ENCODE assay signal across 13 cellular contexts in genomic region chr2:2843969-2844548, GRCh38.
DNase-seq lines count a peak whose midpoint lies in the region; ATAC-seq, FAIRE-seq and TF ChIP-seq lines count a peak whose summit lies in the region.
"Had no signal": no experiment of that assay in that cellular context is flagged by ENCODE, and none has a peak within 500 bp of the region (broad histone marks: within the 10 kb centered on the region; RNA-seq: fewer than 3 reads in every experiment).

No MANE protein-coding gene starts in this region.

- TF ChIP-seq EP300 in H1 (IDR thresholded peaks at IDR 0.05; ENCODE audit: borderline replicate concordance in 1 of 2, low read depth in 2 of 2, low read length in 2 of 2) = no peak

- H4K8ac ChIP-seq in H1 (ENCODE audit: extremely low read depth, insufficient read depth, low read length) = no peak overlapping the region

- H3K4me2 ChIP-seq in Loucy (ENCODE audit: low read depth, low read length, poor library complexity, severe bottlenecking) = no peak overlapping the region
- no peak overlapping the region for H3K4me2 ChIP-seq in H1 (ENCODE audit: insufficient read depth in 1 of 2, low read depth in 2 of 2, low read length in 2 of 2)
- H3K4me2 ChIP-seq in smooth muscle cell = no peak overlapping the region

- H3K4me1 Mint-ChIP-seq in activated CD8-positive, alpha-beta T cell treated with anti-CD3 and anti-CD28 coated beads for 36 hours (ENCODE audit: low read depth) = no peaks in the 10 kb centered on the region
- no peaks in the 10 kb centered on the region for H3K4me1 Mint-ChIP-seq in activated CD8-positive, alpha-beta T cell treated with anti-CD3 and anti-CD28 coated beads, Interleukin-2, amount 10 ng/mL, durations not matched to agents 7 days and 5 days (ENCODE audit: low read depth)

- H3K36me3 ChIP-seq in Loucy (ENCODE audit: insufficient read depth, low read length) (no peaks in the 10 kb centered on the region), H1 (ENCODE audit: control insufficient read depth in 2 of 4, insufficient read depth in 4 of 4, low read length in 3 of 4) (no peaks in the 10 kb centered on the region), smooth muscle cell (ENCODE audit: low read depth) (no peaks in the 10 kb centered on the region), HAP-1 (replicated peaks) (no peaks in the 10 kb centered on the region)
- H3K36me3 ChIP-seq: brain microvascular endothelial cell, transverse colon had no signal

- peak; percentile 12 for TF ChIP-seq CTCF in activated CD8-positive, alpha-beta T cell treated with anti-CD3 and anti-CD28 coated beads for 36 hours (IDR thresholded peaks at IDR 0.05)
- TF ChIP-seq CTCF in Loucy (conservative IDR thresholded peaks at IDR 0.05; ENCODE audit: low read length) = 0 out of 2 replicates have a peak, but pooled peaks have one; percentile 18
- TF ChIP-seq CTCF in H1 (IDR thresholded peaks at IDR 0.05; ENCODE audit: control extremely low read depth in 1 of 3, insufficient read depth in 1 of 3, low read depth in 1 of 3, low read length in 3 of 3) = peak in 2 of 3 experiments; percentile 52 to 59; a peak in 3 of 4 replicates
- TF ChIP-seq CTCF in smooth muscle cell (IDR thresholded peaks at IDR 0.05; ENCODE audit: borderline replicate concordance, insufficient read depth, poor library complexity, severe bottlenecking) = peak; percentile 28

- no peak overlapping the region for H4K91ac ChIP-seq in H1 (replicated peaks; ENCODE audit: insufficient read length, low read length)

- H3K27me3 Mint-ChIP-seq in activated CD8-positive, alpha-beta T cell treated with anti-CD3 and anti-CD28 coated beads for 36 hours = no peaks in the 10 kb centered on the region
- H3K27me3 Mint-ChIP-seq in activated CD8-positive, alpha-beta T cell treated with anti-CD3 and anti-CD28 coated beads, Interleukin-2, amount 10 ng/mL, durations not matched to agents 7 days and 5 days (ENCODE audit: low read depth) = no peaks in the 10 kb centered on the region

- H3K4ac ChIP-seq in H1 (replicated peaks; ENCODE audit: insufficient read length, low read depth, low read length) = no peak overlapping the region

- H2AFZ ChIP-seq in Loucy (ENCODE audit: low read length) (no peak overlapping the region), H1 (ENCODE audit: low read length) (no peak overlapping the region), smooth muscle cell (ENCODE audit: low read depth) (no peak overlapping the region)

- H3K14ac ChIP-seq in H1 (ENCODE audit: insufficient read length) = no peak overlapping the region

- no peak for ATAC-seq in activated CD8-positive, alpha-beta T cell treated with anti-CD3 and anti-CD28 coated beads for 36 hours
- ATAC-seq in activated CD8-positive, alpha-beta T cell treated with anti-CD3 and anti-CD28 coated beads, Interleukin-2, amount 10 ng/mL, durations not matched to agents 7 days and 5 days = no peak
- ATAC-seq in HG02973 (IDR thresholded peaks at IDR 0.05; ENCODE audit: unreplicated experiment) = no peak

- H2BK5ac ChIP-seq in H1 (ENCODE audit: low read depth, low read length) = no peak overlapping the region

- H3K36me3 Mint-ChIP-seq in activated CD8-positive, alpha-beta T cell treated with anti-CD3 and anti-CD28 coated beads for 36 hours (ENCODE audit: low read depth) = no peaks in the 10 kb centered on the region
- no peaks in the 10 kb centered on the region for H3K36me3 Mint-ChIP-seq in activated CD8-positive, alpha-beta T cell treated with anti-CD3 and anti-CD28 coated beads, Interleukin-2, amount 10 ng/mL, durations not matched to agents 7 days and 5 days (ENCODE audit: low read depth)

- POLR2A ChIA-PET in activated CD8-positive, alpha-beta T cell treated with anti-CD3 and anti-CD28 coated beads for 36 hours (lab: Charles Lee) = no interaction called here
- POLR2A ChIA-PET in activated CD8-positive, alpha-beta T cell treated with anti-CD3 and anti-CD28 coated beads, Interleukin-2, amount 10 ng/mL, durations not matched to agents 7 days and 5 days (lab: Charles Lee) = no interaction called here
- POLR2A ChIA-PET in H1 (lab: Charles Lee; ENCODE audit: partially characterized antibody) = no interaction called here

- TF ChIP-seq POLR2A in H1 (IDR thresholded peaks at IDR 0.05; ENCODE audit: control extremely low read depth in 1 of 2, low read depth in 2 of 2, low read length in 2 of 2) = no peak

- no peaks in the 10 kb centered on the region for H3K27me3 ChIP-seq in Loucy (ENCODE audit: insufficient read depth, low read length, poor library complexity, severe bottlenecking)
- no peaks in the 10 kb centered on the region for H3K27me3 ChIP-seq in H1 (replicated peaks in 1 of 4; ENCODE audit: control insufficient read depth in 3 of 4, extremely low read depth in 1 of 4, insufficient read depth in 3 of 4, low read length in 3 of 4)
- H3K27me3 ChIP-seq in smooth muscle cell (ENCODE audit: low read depth) = no peaks in the 10 kb centered on the region
- no peaks in the 10 kb centered on the region for H3K27me3 ChIP-seq in HAP-1 (ENCODE audit: low read depth)
- H3K27me3 ChIP-seq: brain microvascular endothelial cell, transverse colon had no signal

- no peak overlapping the region for H2BK15ac ChIP-seq in H1 (ENCODE audit: low read length)

- H3K9me3 ChIP-seq in Loucy (ENCODE audit: insufficient read depth, low read depth, low read length) (no peaks in the 10 kb centered on the region; the same call in 1 of the 2 replicates), H1 (ENCODE audit: insufficient read depth in 2 of 2, low read depth in 1 of 2, low read length in 1 of 2) (no peaks in the 10 kb centered on the region), smooth muscle cell (replicated peaks; ENCODE audit: low read depth) (no peaks in the 10 kb centered on the region), HAP-1 (no peaks in the 10 kb centered on the region)
- H3K9me3 ChIP-seq: transverse colon had no signal

- WGBS in H1 (ENCODE audit: extremely low coverage in 1 of 2, insufficient coverage in 1 of 2, insufficient read length in 1 of 2, insufficient replicate concordance in 2 of 2, low coverage in 1 of 2, low lambda C conversion rate in 2 of 2, missing lambda C conversion rate in 1 of 2), 2 experiments = 91% methylated on average over 11 of the region's 11 CpGs; no CpG with 5 or more reads in 1 of the 2 experiments
- WGBS in smooth muscle cell (ENCODE audit: low lambda C conversion rate) = 88% methylated on average over 11 of the region's 11 CpGs

- in situ Hi-C loops in HAP-1 (cut with MboI; ENCODE audit: low sequenced_read_pairs) = no loop called here

- no peak overlapping the region for H4K5ac ChIP-seq in H1 (ENCODE audit: insufficient read length, low read depth, low read length)

- no peaks in the 10 kb centered on the region for H3K9me3 Mint-ChIP-seq in activated CD8-positive, alpha-beta T cell treated with anti-CD3 and anti-CD28 coated beads for 36 hours
- H3K9me3 Mint-ChIP-seq in activated CD8-positive, alpha-beta T cell treated with anti-CD3 and anti-CD28 coated beads, Interleukin-2, amount 10 ng/mL, durations not matched to agents 7 days and 5 days (ENCODE audit: insufficient read depth) = no peaks in the 10 kb centered on the region

- H3K4me1 ChIP-seq in Loucy (ENCODE audit: insufficient read depth, low read length, poor library complexity, severe bottlenecking) (no peaks in the 10 kb centered on the region), H1 (replicated peaks in 1 of 4; ENCODE audit: control insufficient read depth in 3 of 4, insufficient read depth in 4 of 4, low read length in 3 of 4) (peaks cover 0 to 13% (median 5%) of the 10 kb centered on the region in 4 experiments; a peak in 6 of 7 replicates), smooth muscle cell (ENCODE audit: low read depth) (no peaks in the 10 kb centered on the region), HAP-1 (no peaks in the 10 kb centered on the region)
- H3K4me1 ChIP-seq: transverse colon had no signal

- H3K9me2 ChIP-seq in Loucy (replicated peaks; ENCODE audit: low read depth, low read length) = no peaks in the 10 kb centered on the region

- H2AK5ac ChIP-seq in H1 (ENCODE audit: low read depth, low read length) = no peak overlapping the region

- no peak overlapping the region for H3K56ac ChIP-seq in H1 (replicated peaks; ENCODE audit: insufficient read length, low read depth, low read length)

- H3K9ac ChIP-seq in Loucy (ENCODE audit: low read depth, low read length, poor library complexity, severe bottlenecking) (no peak overlapping the region), H1 (replicated peaks in 1 of 4; ENCODE audit: extremely low read depth in 1 of 4, low read depth in 3 of 4, low read length in 3 of 4) (no peak overlapping the region), smooth muscle cell (ENCODE audit: low read depth) (no peak overlapping the region)

- H3K27ac ChIP-seq in H1 (ENCODE audit: low read depth, low read length) = no peak overlapping the region
- H3K27ac ChIP-seq in smooth muscle cell (ENCODE audit: low read depth) = no peak overlapping the region
- H3K27ac ChIP-seq: brain microvascular endothelial cell, RWPE1, transverse colon had no signal

- no peak overlapping the region for H3K4me3 Mint-ChIP-seq in activated CD8-positive, alpha-beta T cell treated with anti-CD3 and anti-CD28 coated beads for 36 hours
- no peak overlapping the region for H3K4me3 Mint-ChIP-seq in activated CD8-positive, alpha-beta T cell treated with anti-CD3 and anti-CD28 coated beads, Interleukin-2, amount 10 ng/mL, durations not matched to agents 7 days and 5 days

- no peak for DNase-seq in activated CD8-positive, alpha-beta T cell treated with anti-CD3 and anti-CD28 coated beads for 36 hours
- DNase-seq in activated CD8-positive, alpha-beta T cell treated with anti-CD3 and anti-CD28 coated beads, Interleukin-2, amount 10 ng/mL, durations not matched to agents 7 days and 5 days = no peak
- DNase-seq in H1 (ENCODE audit: low read depth in 1 of 2, low spot score in 2 of 2) (no peak), smooth muscle cell (lab: John Stamatoyannopoulos, UW; ENCODE audit: unreplicated experiment) (no peak), HAP-1 (ENCODE audit: low spot score in 2 of 2) (no peak), iPS-NIHi11 (ENCODE audit: low spot score) (no peak)
- DNase-seq: activated T-cell treated with anti-CD3 and anti-CD28 coated beads, Interleukin-2, amount 50 U/mL, for 1 hour; brain microvascular endothelial cell; GF-D8; transverse colon had no signal

- H3F3A ChIP-seq in Loucy (ENCODE audit: low read depth) = no peaks in the 10 kb centered on the region
- H3F3A ChIP-seq in smooth muscle cell (ENCODE audit: low read depth) = no peaks in the 10 kb centered on the region

- H3K23ac ChIP-seq in H1 (ENCODE audit: insufficient read length) = no peak overlapping the region

- H4K20me1 ChIP-seq in Loucy (ENCODE audit: insufficient read depth, low read length, poor library complexity, severe bottlenecking) (no peaks in the 10 kb centered on the region), H1 (replicated peaks in 1 of 2; ENCODE audit: control insufficient read depth in 1 of 2, insufficient read depth in 2 of 2, low read length in 2 of 2) (peaks cover 0 to 5% of the 10 kb centered on the region in 2 experiments), smooth muscle cell (ENCODE audit: low read depth) (no peaks in the 10 kb centered on the region)

- H2BK120ac ChIP-seq in H1 (replicated peaks; ENCODE audit: low read depth, low read length) = no peak overlapping the region

- H3K79me1 ChIP-seq in H1 (ENCODE audit: low read depth, low read length) = no peaks in the 10 kb centered on the region

- H3K18ac ChIP-seq in H1 (ENCODE audit: extremely low read depth, low read length) = no peak overlapping the region

- H3K23me2 ChIP-seq in H1 (ENCODE audit: low read depth, low read length) = peaks cover 9% of the 10 kb centered on the region; the same call in 1 of the 2 replicates

- peak; percentile 60 to 71 for TF ChIP-seq RAD21 in H1 (IDR thresholded peaks at IDR 0.05 in 1 of 2, conservative IDR thresholded peaks at IDR 0.05 in 1 of 2; ENCODE audit: low read depth in 2 of 2, low read length in 2 of 2)

- H3K79me2 ChIP-seq in Loucy (ENCODE audit: insufficient read depth, low read length) (no peaks in the 10 kb centered on the region), H1 (ENCODE audit: control insufficient read depth in 1 of 2, insufficient read depth in 2 of 2, low read length in 2 of 2) (no peaks in the 10 kb centered on the region), smooth muscle cell (ENCODE audit: low read depth) (no peaks in the 10 kb centered on the region)

- intact Hi-C loops in activated CD8-positive, alpha-beta T cell treated with anti-CD3 and anti-CD28 coated beads for 36 hours (cut with micrococcal nuclease) = no loop called here

- H2BK20ac ChIP-seq in H1 (ENCODE audit: low read length) = no peak overlapping the region

- H3K4me3 ChIP-seq in Loucy (ENCODE audit: low read length, poor library complexity, severe bottlenecking) (no peak overlapping the region), H1 (ENCODE audit: extremely low read depth in 1 of 4, insufficient read depth in 2 of 4, low read depth in 3 of 4, low read length in 4 of 4) (no peak overlapping the region), smooth muscle cell (no peak overlapping the region), HAP-1 (no peak overlapping the region)
- H3K4me3 ChIP-seq: transverse colon had no signal

- peak; percentile 70 for FAIRE-seq in H1 (lab: Jason Lieb, UNC)

- H2BK12ac ChIP-seq in H1 (ENCODE audit: low read depth, low read length) = no peak overlapping the region

- no peak overlapping the region for H3K27ac Mint-ChIP-seq in activated CD8-positive, alpha-beta T cell treated with anti-CD3 and anti-CD28 coated beads for 36 hours
- no peak overlapping the region for H3K27ac Mint-ChIP-seq in activated CD8-positive, alpha-beta T cell treated with anti-CD3 and anti-CD28 coated beads, Interleukin-2, amount 10 ng/mL, durations not matched to agents 7 days and 5 days

- CTCF ChIA-PET in activated CD8-positive, alpha-beta T cell treated with anti-CD3 and anti-CD28 coated beads for 36 hours (lab: Charles Lee) = no interaction called here
- CTCF ChIA-PET in activated CD8-positive, alpha-beta T cell treated with anti-CD3 and anti-CD28 coated beads, Interleukin-2, amount 10 ng/mL, durations not matched to agents 7 days and 5 days (lab: Charles Lee) = no interaction called here
- CTCF ChIA-PET in H1 (lab: Charles Lee; ENCODE audit: partially characterized antibody) = interaction anchor here (0.6 to 2.4 kb wide), 18 partner anchors 8 to 413 kb away, joined by 3 to 20 read pairs (median 4); no protein-coding TSS in a partner anchor
